Comparison of ENCODE assay signal across 21 cellular contexts in genomic region chr6:2973656-2974055, GRCh38. TPM values are rescaled to one million over a fixed set of nuclear protein-coding genes. Genes with fewer than 3 reads are reported as not detected.
DNase-seq lines count a peak whose midpoint lies in the region; ATAC-seq and TF ChIP-seq lines count a peak whose summit lies in the region.
"Had no signal": no experiment of that assay in that cellular context is flagged by ENCODE, and none has a peak within 500 bp of the region (broad histone marks: within the 10 kb centered on the region; RNA-seq: fewer than 3 reads in every experiment).

No MANE protein-coding gene starts in this region.

- no peak for TF ChIP-seq CTCF in AG10803 (conservative IDR thresholded peaks at IDR 0.05; ENCODE audit: low read length)
- TF ChIP-seq CTCF in fibroblast of mammary gland (conservative IDR thresholded peaks at IDR 0.05; ENCODE audit: control insufficient read depth, insufficient read depth, low read depth, low read length) = no peak

- DNase-seq in AG10803 (ENCODE audit: low read depth) = peak; percentile 87
- peak; percentile 29 for DNase-seq in GM03348 (ENCODE audit: low spot score)
- DNase-seq in SKM-1 treated with dmso at 0.1 percent for 144 hours (lab: John Stamatoyannopoulos, UW; ENCODE audit: unreplicated experiment) = peak; percentile 33
- DNase-seq in fibroblast of mammary gland (ENCODE audit: low read depth) = peak; percentile 87
- DNase-seq in NCI-H2227 treated with DMSO at 0.1 percent for 48 hours (lab: John Stamatoyannopoulos, UW) = no peak
- no peak for DNase-seq in left ventricle myocardium superior
- DNase-seq: body of pancreas; Calu3; cortex of kidney; glutamatergic neuron; islet precursor cell; NCI-H1417; NCI-H226; occipital lobe; Right ventricle myocardium superior; stimulated activated CD4-positive, alpha-beta T cell treated with anti-CD3 and anti-CD28 coated beads, Interleukin-4, amount 100 ng/mL, for 1 hour had no signal

- ATAC-seq in HG03135 (IDR thresholded peaks at IDR 0.05; ENCODE audit: unreplicated experiment) = no peak
- no peak for ATAC-seq in left ventricle myocardium superior
- no peak for ATAC-seq in GM21528 (IDR thresholded peaks at IDR 0.05; ENCODE audit: low FRiP score, unreplicated experiment)
- ATAC-seq: activated naive CD4-positive, alpha-beta T cell treated with anti-CD3 and anti-CD28 coated beads, Interleukin-2, amount 50 U/mL, for 72 hours; body of pancreas; sciatic nerve had no signal

- intact Hi-C loops in left ventricle myocardium superior (cut with micrococcal nuclease) = no loop called here

- H3K4me3 ChIP-seq in AG10803 (ENCODE audit: low read length) = no peak overlapping the region
- no peak overlapping the region for H3K4me3 ChIP-seq in fibroblast of mammary gland (ENCODE audit: control insufficient read depth, low read depth, low read length)
- H3K4me3 ChIP-seq: body of pancreas, suprapubic skin had no signal

RNA-seq across cellular contexts. Expression of gene SERPINB6, which starts 2.3 kb away (rescaled TPM):
- 277 TPM for total RNA-seq in left ventricle myocardium superior

RNA-seq across cellular contexts. Expression of gene NQO2, which starts 26.0 kb away (rescaled TPM):
- 59.6 TPM for total RNA-seq in left ventricle myocardium superior

Comparison
In these comparisons a context has a peak if more than half of its experiments do, and no peak if none do; other contexts are left out.
1. DNase-seq: peak in AG10803 (single experiment), GM03348 (single experiment), SKM-1 treated with dmso at 0.1 percent for 144 hours (single experiment) and fibroblast of mammary gland (single experiment); none in NCI-H2227 treated with DMSO at 0.1 percent for 48 hours (single experiment) and left ventricle myocardium superior (single experiment).